Comparison of ENCODE assay signal across 27 cellular contexts in genomic region chr4:185624248-185624568, GRCh38.
A peak's percentile ranks its signal among the peaks of the same experiment; 100 is the strongest.
DNase-seq lines count a peak whose midpoint lies in the region; ATAC-seq and TF ChIP-seq lines count a peak whose summit lies in the region.
"Had no signal": no experiment of that assay in that cellular context is flagged by ENCODE, and none has a peak within 500 bp of the region (broad histone marks: within the 10 kb centered on the region; RNA-seq: fewer than 3 reads in every experiment).

No MANE protein-coding gene starts in this region.

- H3F3A ChIP-seq in GM23338 (replicated peaks; ENCODE audit: low read depth), result no peaks in the 10 kb centered on the region

- H3K36me3 ChIP-seq in BE2C (no peaks in the 10 kb centered on the region), GM23338 (ENCODE audit: insufficient read depth) (no peaks in the 10 kb centered on the region)

- no peaks in the 10 kb centered on the region for H3K79me2 ChIP-seq in GM23338 (replicated peaks; ENCODE audit: insufficient read depth)

- no peak overlapping the region for H3K4me2 ChIP-seq in GM23338
- H3K4me2 ChIP-seq: A549, SK-N-SH had no signal

- peak; percentile 76 for DNase-seq in BE2C
- DNase-seq in GM23338 (ENCODE audit: low spot score), result no peak
- peak; percentile 27 for DNase-seq in SK-N-DZ (ENCODE audit: low spot score)
- peak; percentile 60 for DNase-seq in left ventricle myocardium superior
- DNase-seq in NCI-H128 (lab: John Stamatoyannopoulos, UW; ENCODE audit: unreplicated experiment), result no peak
- no peak for DNase-seq in pons (ENCODE audit: low spot score)
- DNase-seq: Caco-2; CD8-positive, alpha-beta T cell; GF-D8; GM23248; H9; KBM-7; MV-4-11; NCI-H1105; NCI-H146; NCI-H2029; NCI-H345; NCI-H510A treated with DMSO at 0.1 percent for 48 hours; SIG-M5; SK-N-SH; SW 1271 had no signal

- H3K4me1 ChIP-seq in BE2C (peaks cover 4% of the 10 kb centered on the region; the same call in 1 of the 2 replicates), GM23338 (ENCODE audit: insufficient read depth) (no peaks in the 10 kb centered on the region)
- H3K4me1 ChIP-seq: A549, Caco-2 had no signal

- H3K4me3 ChIP-seq in BE2C (ENCODE audit: low read depth, low read length) (peak overlapping the region; percentile 12; the same call in 1 of the 2 replicates), GM23338 (no peak overlapping the region)
- H3K4me3 ChIP-seq: A549, GM23248 had no signal

- peaks cover 12% of the 10 kb centered on the region; the same call in 1 of the 2 replicates for H3K9me2 ChIP-seq in GM23338 (ENCODE audit: insufficient read depth)
- H3K9me2 ChIP-seq: SK-N-SH had no signal

- H3K27me3 ChIP-seq in BE2C, result no peaks in the 10 kb centered on the region
- no peaks in the 10 kb centered on the region for H3K27me3 ChIP-seq in GM23338 (ENCODE audit: insufficient read depth)

- H3K36me3 Mint-ChIP-seq in GM23338 (ENCODE audit: low read depth), result peaks cover 26% of the 10 kb centered on the region
- H3K36me3 Mint-ChIP-seq: CD8-positive, alpha-beta T cell had no signal

- ATAC-seq in GM23338 (no peak), left ventricle myocardium superior (peak; percentile 29), GM19397 (IDR thresholded peaks at IDR 0.05; ENCODE audit: unreplicated experiment) (no peak)
- ATAC-seq: A549; CD8-positive, alpha-beta T cell; Panc1 had no signal

- intact Hi-C loops in left ventricle myocardium superior (cut with micrococcal nuclease), result no loop called here

- no peaks in the 10 kb centered on the region for H3K27me3 Mint-ChIP-seq in GM23338 (ENCODE audit: insufficient read depth, low read depth, poor library complexity)

- H2AFZ ChIP-seq in GM23338, result 0 out of 2 replicates have a peak overlapping the region, but pooled peaks have one; percentile 18
- H2AFZ ChIP-seq: GM23248 had no signal

- H3K9me3 ChIP-seq in BE2C, result no peaks in the 10 kb centered on the region
- H3K9me3 ChIP-seq: A549, Caco-2, SK-N-SH had no signal

- H3K4me3 Mint-ChIP-seq in GM23338, result no peak overlapping the region
- H3K4me3 Mint-ChIP-seq: CD8-positive, alpha-beta T cell; H9; T-helper 1 cell treated with Interleukin-12 subunit alpha and Interleukin-12 subunit beta and Interleukin-4 antibody, amounts not matched to agents 30 μg/mL and 1 μg/mL, for 36 hours had no signal

- TF ChIP-seq CTCF in BE2C (IDR thresholded peaks at IDR 0.05; ENCODE audit: low read depth, low read length), result no peak
- no peak for TF ChIP-seq CTCF in GM23338 (conservative IDR thresholded peaks at IDR 0.05; ENCODE audit: low read depth in 2 of 2)

- H4K20me1 ChIP-seq in GM23338 (replicated peaks; ENCODE audit: insufficient read depth), result no peaks in the 10 kb centered on the region

- H3K27ac Mint-ChIP-seq in GM23338, result no peak overlapping the region
- H3K27ac Mint-ChIP-seq: CD8-positive, alpha-beta T cell; H9; T-helper 1 cell treated with Interleukin-12 subunit alpha and Interleukin-12 subunit beta and Interleukin-4 antibody, amounts not matched to agents 30 μg/mL and 1 μg/mL, for 36 hours had no signal

- H3K27ac ChIP-seq in GM23338 (ENCODE audit: low read depth), result no peak overlapping the region
- H3K27ac ChIP-seq: A549, C4-2B, GM23248, RWPE1 had no signal

- no peaks in the 10 kb centered on the region for H3K9me3 Mint-ChIP-seq in GM23338
- H3K9me3 Mint-ChIP-seq: CD8-positive, alpha-beta T cell; H9; T-helper 1 cell treated with Interleukin-12 subunit alpha and Interleukin-12 subunit beta and Interleukin-4 antibody, amounts not matched to agents 30 μg/mL and 1 μg/mL, for 36 hours had no signal

- H3K4me1 Mint-ChIP-seq in GM23338, result no peaks in the 10 kb centered on the region
- H3K4me1 Mint-ChIP-seq: H9 had no signal

TF ChIP-seq in GM23338, 12 proteins besides CTCF, POLR2A, EP300 and RAD21 (continues in another document):
- TF ChIP-seq ZNF462 (CRISPR knock-in tag; IDR thresholded peaks at IDR 0.05) (no peak), NANOG (IDR thresholded peaks at IDR 0.05; ENCODE audit: borderline replicate concordance) (no peak), ZNF331 (CRISPR knock-in tag; IDR thresholded peaks at IDR 0.05; ENCODE audit: low read depth) (no peak), ZNF114 (CRISPR knock-in tag; IDR thresholded peaks at IDR 0.05) (no peak), ETS1 (IDR thresholded peaks at IDR 0.05) (no peak), JUNB (IDR thresholded peaks at IDR 0.05; ENCODE audit: unreplicated experiment) (no peak), STAT1 (IDR thresholded peaks at IDR 0.05; ENCODE audit: unreplicated experiment) (no peak), POLR2AphosphoS5 (IDR thresholded peaks at IDR 0.05; ENCODE audit: low read depth) (no peak), EZH2phosphoT487 (IDR thresholded peaks at IDR 0.05; ENCODE audit: unreplicated experiment) (no peak)

Comparison
In these comparisons a context has a peak if more than half of its experiments do, and no peak if none do; other contexts are left out.
1. DNase-seq: peak in BE2C (single experiment), SK-N-DZ (single experiment) and left ventricle myocardium superior (single experiment); none in GM23338 (single experiment), NCI-H128 (single experiment) and pons (single experiment).